ENCODE assay signal across 9 cellular contexts in the genomic region with DNA sequence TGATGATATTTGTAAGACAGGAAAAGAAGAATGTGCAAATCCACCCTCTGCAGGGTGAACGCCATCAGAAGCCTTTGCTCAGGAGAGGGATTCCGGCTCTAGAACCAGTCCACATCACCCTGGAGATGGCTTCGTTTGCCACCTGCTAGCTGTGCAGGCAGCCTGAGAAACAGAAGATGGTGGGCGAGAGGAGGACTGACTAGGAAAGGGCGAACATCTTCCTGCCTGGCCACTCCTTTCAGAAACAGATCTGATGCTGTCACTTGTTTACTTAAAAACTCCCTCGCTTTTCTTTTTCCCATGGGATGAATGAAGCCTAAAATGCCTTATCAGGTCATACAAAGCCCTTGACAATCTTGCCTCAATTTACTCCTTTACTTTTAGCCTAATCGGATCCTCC. TPM values are rescaled to one million over a fixed set of nuclear protein-coding genes. Genes with fewer than 3 reads are reported as not detected.
DNase-seq lines count a peak whose midpoint lies in the region; ATAC-seq, FAIRE-seq and TF ChIP-seq lines count a peak whose summit lies in the region.
"Had no signal": no experiment of that assay in that cellular context is flagged by ENCODE, and none has a peak within 500 bp of the region (broad histone marks: within the 10 kb centered on the region; RNA-seq: fewer than 3 reads in every experiment).

No MANE protein-coding gene starts in this region.

- H4K20me1 ChIP-seq in BLaER1 treated with 17β-estradiol and CSF1 and Interleukin-3, amounts not matched to agents 10 nM and 100 nM, result peaks cover 17 to 56% (median 49%) of the 10 kb centered on the region in 11 experiments; a peak in 21 of 22 replicates
- H4K20me1 ChIP-seq in astrocyte (ENCODE audit: insufficient read depth, low read length), result peaks cover 45% of the 10 kb centered on the region

- no peak overlapping the region for H2AFZ ChIP-seq in astrocyte (ENCODE audit: low read depth, low read length)

- no peak for FAIRE-seq in astrocyte (lab: Jason Lieb, UNC)

- H3K27ac ChIP-seq in BLaER1 treated with 17β-estradiol and CSF1 and Interleukin-3, amounts not matched to agents 10 nM and 100 nM, result peak overlapping the region in 9 of 11 experiments; percentile 89 to 98 (median 93); a peak in 11 of 22 replicates
- H3K27ac ChIP-seq in HUES64 (ENCODE audit: low read depth, low read length) (no peak overlapping the region), astrocyte (ENCODE audit: low read depth, low read length) (no peak overlapping the region), lung (ENCODE audit: low read depth in 1 of 2, low read length in 1 of 2) (no peak overlapping the region), upper lobe of right lung (no peak overlapping the region)

- H3K4me3 ChIP-seq in BLaER1 treated with 17β-estradiol and CSF1 and Interleukin-3, amounts not matched to agents 10 nM and 100 nM, result peak overlapping the region; percentile 80 to 98 (median 90)
- H3K4me3 ChIP-seq in HUES64 (ENCODE audit: low read length) (peak overlapping the region; percentile 98), astrocyte (ENCODE audit: insufficient read depth, low read depth, low read length) (peak overlapping the region; percentile 91), lung (peak overlapping the region; percentile 5), upper lobe of right lung (peak overlapping the region; percentile 76)

- H3K9ac ChIP-seq in BLaER1 treated with 17β-estradiol and CSF1 and Interleukin-3, amounts not matched to agents 10 nM and 100 nM, result peak overlapping the region; percentile 91 to 99 (median 95)
- H3K9ac ChIP-seq in HUES64 (ENCODE audit: low read depth, low read length) (peak overlapping the region; percentile 81; the same call in 1 of the 2 replicates), astrocyte (ENCODE audit: low read length) (peak overlapping the region; percentile 8)

- no peaks in the 10 kb centered on the region for H3K36me3 Mint-ChIP-seq in astrocyte (ENCODE audit: low read depth, unreplicated experiment)

- WGBS in HUES64, result 57% methylated on average over 7 of the region's 7 CpGs
- WGBS in lung, 2 donors, result 30 to 40% methylated on average over 7 of the region's 7 CpGs

- intact Hi-C loops in upper lobe of right lung (cut with DNase I), result no loop called here

- H3K4me3 Mint-ChIP-seq in astrocyte (ENCODE audit: unreplicated experiment), result peak overlapping the region; percentile 94

- peak overlapping the region; percentile 83 to 100 (median 97) for H3K4me2 ChIP-seq in BLaER1 treated with 17β-estradiol and CSF1 and Interleukin-3, amounts not matched to agents 10 nM and 100 nM
- H3K4me2 ChIP-seq in astrocyte (ENCODE audit: low read length), result peak overlapping the region; percentile 90

- TF ChIP-seq CTCF in astrocyte (IDR thresholded peaks at IDR 0.05; ENCODE audit: insufficient read depth, low read depth, low read length) (no peak), lung (IDR thresholded peaks at IDR 0.05; ENCODE audit: control extremely low read depth, extremely low read depth) (no peak), upper lobe of right lung (IDR thresholded peaks at IDR 0.05) (no peak), GM20000 (IDR thresholded peaks at IDR 0.05; ENCODE audit: extremely low read depth, missing control alignments) (no peak)

- no peak for ATAC-seq in lung (ENCODE audit: insufficient read depth, low FRiP score)
- no peak for ATAC-seq in upper lobe of right lung
- no peak for ATAC-seq in GM18873 (IDR thresholded peaks at IDR 0.05; ENCODE audit: low FRiP score, unreplicated experiment)

- H3K9me3 Mint-ChIP-seq in astrocyte (ENCODE audit: unreplicated experiment), result no peaks in the 10 kb centered on the region

- H3K36me3 ChIP-seq in BLaER1 treated with 17β-estradiol and CSF1 and Interleukin-3, amounts not matched to agents 10 nM and 100 nM, result peaks cover 0 to 43% (median 28%) of the 10 kb centered on the region in 11 experiments; a peak in 19 of 22 replicates
- H3K36me3 ChIP-seq in HUES64 (ENCODE audit: insufficient read depth, low read length), result peaks cover 7% of the 10 kb centered on the region; the same call in 1 of the 2 replicates
- no peaks in the 10 kb centered on the region for H3K36me3 ChIP-seq in astrocyte (ENCODE audit: insufficient read depth, low read length)
- no peaks in the 10 kb centered on the region for H3K36me3 ChIP-seq in lung (ENCODE audit: control insufficient read depth in 2 of 2, insufficient read depth in 2 of 2, low read length in 2 of 2)
- H3K36me3 ChIP-seq in upper lobe of right lung, result no peaks in the 10 kb centered on the region

- no peaks in the 10 kb centered on the region for H3K27me3 Mint-ChIP-seq in astrocyte (ENCODE audit: low read depth, unreplicated experiment)

- DNase-seq in astrocyte (ENCODE audit: low read depth), result no peak
- DNase-seq in lung (ENCODE audit: low spot score), result no peak
- DNase-seq in upper lobe of right lung, result no peak
- DNase-seq in SKM-1 treated with dmso at 0.1 percent for 144 hours (lab: John Stamatoyannopoulos, UW; ENCODE audit: unreplicated experiment), result no peak
- no peak for DNase-seq in GM20000 (ENCODE audit: low spot score)

- H3K79me2 ChIP-seq in astrocyte (ENCODE audit: insufficient read depth, low read length), result peaks cover 52% of the 10 kb centered on the region

- peak overlapping the region; percentile 42 for H3K27ac Mint-ChIP-seq in astrocyte (ENCODE audit: unreplicated experiment)

- peaks cover 46 to 66% (median 55%) of the 10 kb centered on the region in 10 experiments for H3K4me1 ChIP-seq in BLaER1 treated with 17β-estradiol and CSF1 and Interleukin-3, amounts not matched to agents 10 nM and 100 nM
- H3K4me1 ChIP-seq in HUES64 (ENCODE audit: insufficient read depth, low read length) (peaks cover 22% of the 10 kb centered on the region), astrocyte (ENCODE audit: insufficient read depth, low read length) (peaks cover 36% of the 10 kb centered on the region), lung (ENCODE audit: control insufficient read depth in 2 of 2, insufficient read depth in 2 of 2, low read length in 2 of 2) (peaks cover 8% of the 10 kb centered on the region in 2 donors), upper lobe of right lung (peaks cover 34% of the 10 kb centered on the region)

- peaks cover 21% of the 10 kb centered on the region for H3K4me1 Mint-ChIP-seq in astrocyte (ENCODE audit: low read depth, unreplicated experiment)

- H3K27me3 ChIP-seq in BLaER1 treated with 17β-estradiol and CSF1 and Interleukin-3, amounts not matched to agents 10 nM and 100 nM, result peaks cover 5 to 23% (median 19%) of the 10 kb centered on the region in 11 experiments; a peak in 19 of 22 replicates
- H3K27me3 ChIP-seq in HUES64 (ENCODE audit: insufficient read depth, low read length), result peaks cover 22% of the 10 kb centered on the region
- H3K27me3 ChIP-seq in astrocyte (ENCODE audit: insufficient read depth, low read length), result no peaks in the 10 kb centered on the region
- H3K27me3 ChIP-seq in lung (ENCODE audit: control insufficient read depth, insufficient read depth), result no peaks in the 10 kb centered on the region
- H3K27me3 ChIP-seq in upper lobe of right lung, result no peaks in the 10 kb centered on the region

- H3K9me3 ChIP-seq in BLaER1 treated with 17β-estradiol and CSF1 and Interleukin-3, amounts not matched to agents 10 nM and 100 nM (replicated peaks in 1 of 11), result no peaks in the 10 kb centered on the region
- H3K9me3 ChIP-seq in HUES64 (ENCODE audit: insufficient read depth, low read depth, low read length), result no peaks in the 10 kb centered on the region
- no peaks in the 10 kb centered on the region for H3K9me3 ChIP-seq in astrocyte (ENCODE audit: insufficient read depth, low read depth, low read length)
- no peaks in the 10 kb centered on the region for H3K9me3 ChIP-seq in lung (ENCODE audit: control insufficient read depth in 2 of 2, insufficient read depth in 1 of 2, low read length in 1 of 2)
- H3K9me3 ChIP-seq in upper lobe of right lung, result no peaks in the 10 kb centered on the region

RNA-seq across cellular contexts. Expression of a gene that starts 1.2 kb away (rescaled TPM):
- 43.5 TPM for polyA plus RNA-seq in HUES64 (2013, experiment 1 of 2)
- 49.9 TPM for polyA plus RNA-seq in HUES64 (2013, experiment 2 of 2)
- total RNA-seq in astrocyte (50.1 and 54.5 TPM in 2 replicates), lung (10 to 100 TPM; 47.8 to 92.1 TPM), upper lobe of right lung (69.6 TPM)
- polyA plus RNA-seq in lung, result 10 to 100 TPM; 17.8 to 32.3 TPM

RNA-seq across cellular contexts. Expression of a gene that starts 33.9 kb away (rescaled TPM):
- polyA plus RNA-seq in HUES64 (2013, experiment 1 of 2), result 19.5 TPM
- 20.0 TPM for polyA plus RNA-seq in HUES64 (2013, experiment 2 of 2)
- total RNA-seq in astrocyte, result 24.9 and 25.1 TPM in 2 replicates
- 10 to 100 TPM; 26.1 to 44.1 TPM for total RNA-seq in lung
- 10 to 100 TPM; 41.0 to 53.4 TPM for polyA plus RNA-seq in lung
- 34.8 TPM for total RNA-seq in upper lobe of right lung

RNA-seq across cellular contexts. Expression of a gene that starts 34.0 kb away (rescaled TPM):
- polyA plus RNA-seq in HUES64 (2013, experiment 1 of 2), result 20.7 TPM
- 26.3 TPM for polyA plus RNA-seq in HUES64 (2013, experiment 2 of 2)
- total RNA-seq in astrocyte, result 17.2 and 23.5 TPM in 2 replicates
- total RNA-seq in lung, result 10 to 100 TPM; 33.5 to 36.6 TPM
- polyA plus RNA-seq in lung, result 10 to 100 TPM; 26.2 to 40.4 TPM
- 44.3 TPM for total RNA-seq in upper lobe of right lung

RNA-seq across cellular contexts. Expression of a gene that starts 58.3 kb away (rescaled TPM):
- not detected for polyA plus RNA-seq in HUES64 (2013, experiment 1 of 2)
- polyA plus RNA-seq in HUES64 (2013, experiment 2 of 2), result not detected
- total RNA-seq in astrocyte (not detected in 2 replicates), lung (not detected), upper lobe of right lung (not detected)
- not detected for polyA plus RNA-seq in lung
- total RNA-seq: left colon had no signal

RNA-seq across cellular contexts. Expression of a gene that starts 59.7 kb away (rescaled TPM):
- polyA plus RNA-seq in HUES64 (2013, experiment 1 of 2), result not detected
- polyA plus RNA-seq in HUES64 (2013, experiment 2 of 2), result not detected
- total RNA-seq in astrocyte, result not detected in 2 replicates
- total RNA-seq in lung, result not detected
- not detected for polyA plus RNA-seq in lung
- not detected for total RNA-seq in upper lobe of right lung
- total RNA-seq: left colon had no signal

Comparison
In these comparisons a context has a peak if more than half of its experiments do, and no peak if none do; other contexts are left out.
1. H3K27ac ChIP-seq: peak in BLaER1 treated with 17β-estradiol and CSF1 and Interleukin-3, amounts not matched to agents 10 nM and 100 nM (9 of 11); none in HUES64 (single experiment), astrocyte (single experiment), lung (0 of 2) and upper lobe of right lung (single experiment).
2. H3K4me3 ChIP-seq: peak in every context shown above with its lines; median percentile 98 in HUES64; 91 in astrocyte; 90 in BLaER1 treated with 17β-estradiol and CSF1 and Interleukin-3, amounts not matched to agents 10 nM and 100 nM; 76 in upper lobe of right lung; 5 in lung.
3. H3K9ac ChIP-seq: peak in every context shown above with its lines; median percentile 95 in BLaER1 treated with 17β-estradiol and CSF1 and Interleukin-3, amounts not matched to agents 10 nM and 100 nM; 81 in HUES64; 8 in astrocyte.